In the genomic region with DNA sequence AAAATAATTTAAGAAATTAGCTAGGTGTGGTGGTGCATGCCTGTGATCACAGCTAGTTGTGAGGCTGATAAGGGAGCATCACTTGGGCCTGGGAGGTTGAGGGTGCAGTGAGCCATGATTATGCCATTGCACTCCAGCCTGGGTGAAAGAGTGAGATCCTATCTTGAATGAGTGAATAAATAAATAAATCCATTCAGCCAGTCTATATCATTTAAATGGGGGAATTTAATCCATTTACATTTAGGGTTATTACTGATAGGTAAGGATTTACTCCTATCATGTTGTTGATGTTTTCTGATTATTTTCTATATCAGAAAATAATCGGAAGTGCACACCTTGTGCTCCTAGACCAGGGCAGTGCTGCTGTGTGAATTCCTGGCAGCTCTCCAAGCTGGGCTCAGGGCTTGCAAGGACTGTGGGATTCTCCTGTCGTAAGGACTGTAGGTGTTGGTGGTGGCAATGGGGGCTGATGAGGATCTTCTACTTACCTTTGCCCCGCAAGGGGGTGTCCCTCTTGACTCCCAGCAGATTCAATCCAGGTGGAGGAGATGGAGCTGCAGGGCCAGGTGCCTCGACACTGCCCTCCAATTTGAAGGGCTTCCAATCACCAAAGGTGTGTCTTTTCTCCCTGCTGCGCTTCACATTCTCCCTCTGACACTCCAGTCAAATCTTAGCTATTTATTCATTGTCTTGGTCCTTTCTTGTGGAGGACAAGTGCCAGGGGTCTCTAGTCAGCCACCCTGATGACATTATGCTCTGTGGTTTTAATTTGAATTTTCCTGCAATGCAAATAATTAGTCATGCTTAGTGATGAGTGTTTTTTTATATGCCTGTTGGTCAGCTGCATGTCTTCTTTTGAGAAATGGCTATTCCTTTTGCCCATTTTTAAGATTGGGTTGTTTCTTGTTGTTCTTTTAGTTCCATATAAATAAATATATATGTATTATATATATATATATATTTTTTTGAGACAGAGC, we compare ENCODE assay signal across 19 cellular contexts.
"Had no signal": no experiment of that assay in that cellular context is flagged by ENCODE, and none has a peak within 500 bp of the region (broad histone marks: within the 10 kb centered on the region; RNA-seq: fewer than 3 reads in every experiment).

No MANE protein-coding gene starts in this region.

- ATAC-seq: activated CD4-positive, alpha-beta T cell treated with anti-CD3 and anti-CD28 coated beads for 36 hours; activated CD8-positive, alpha-beta memory T cell treated with anti-CD3 and anti-CD28 coated beads, Interleukin-2, amount 10 ng/mL, durations not matched to agents 7 days and 5 days; natural killer cell treated with Interleukin-12 subunit alpha and Interleukin-12 subunit beta and Interleukin-15 and Interleukin-18, amount 100 ng/mL, for 72 hours; stimulated activated naive B cell treated with anti-CD40 and anti-IgM and Interleukin-4, amounts not matched to agents 10 μg/mL and 1 μg/mL and 100 μg/mL, for 72 hours; WTC11 had no signal

- H3K4me3 ChIP-seq: lung, thyroid gland had no signal

- H3K27ac ChIP-seq: neutrophil, thyroid gland had no signal

- DNase-seq: activated CD4-positive, alpha-beta memory T cell treated with anti-CD3 and anti-CD28 coated beads, Interleukin-2, amount 10 ng/mL, durations not matched to agents 7 days and 5 days; activated CD4-positive, alpha-beta T cell treated with anti-CD3 and anti-CD28 coated beads for 36 hours; activated CD8-positive, alpha-beta memory T cell treated with anti-CD3 and anti-CD28 coated beads, Interleukin-2, amount 10 ng/mL, durations not matched to agents 7 days and 5 days; activated naive CD4-positive, alpha-beta T cell treated with Interleukin-2 at 50 U/mL for 16 hours; activated naive CD8-positive, alpha-beta T cell treated with anti-CD3 and anti-CD28 coated beads, Interleukin-2, amount 10 ng/mL, durations not matched to agents 7 days and 5 days; activated T-cell treated with anti-CD3 and anti-CD28 coated beads, Interleukin-2, amount 50 U/mL, for 1 hour; amygdala; erythroblast; foreskin melanocyte; glutamatergic neuron; hypothalamus; islet precursor cell; retina; stimulated activated naive B cell treated with anti-CD40 and anti-IgM and Interleukin-4, amounts not matched to agents 10 μg/mL and 1 μg/mL and 100 μg/mL, for 72 hours; thyroid gland had no signal

- H3K27me3 ChIP-seq: neutrophil, thyroid gland had no signal
